Comparison of ENCODE assay signal across 8 cellular contexts in genomic region chr18:31101148-31102019, GRCh38. TPM values are rescaled to one million over a fixed set of nuclear protein-coding genes. Genes with fewer than 3 reads are reported as not detected.
DNase-seq lines count a peak whose midpoint lies in the region; ATAC-seq, FAIRE-seq and TF ChIP-seq lines count a peak whose summit lies in the region.

No MANE protein-coding gene starts in this region.

- no peak overlapping the region for H2AFZ ChIP-seq in HepG2 (ENCODE audit: low read length)

- no peaks in the 10 kb centered on the region for H3K9me3 ChIP-seq in ES-I3 (ENCODE audit: control insufficient read depth, insufficient read depth, low read length)
- no peaks in the 10 kb centered on the region for H3K9me3 ChIP-seq in HepG2 (ENCODE audit: low read length)
- H3K9me3 ChIP-seq in suprapubic skin: no peaks in the 10 kb centered on the region

- CTCF ChIA-PET in HepG2 (lab: Yijun Ruan, JAX; ENCODE audit: low intra/inter-chr PET ratio, low total read pairs): interaction anchor here (1.1 kb wide), 1 partner anchor 140 kb away, joined by 3 read pairs; no protein-coding TSS in a partner anchor

- POLR2A ChIA-PET in HepG2 (lab: Yijun Ruan, JAX): interaction anchor here (0.6 to 4.9 kb wide), 10 partner anchors 50 to 491 kb away, joined by 3 to 50 read pairs (median 4); partner anchors contain the start of gene TTR

- no peak for TF ChIP-seq EP300 in HepG2 (IDR thresholded peaks at IDR 0.05; ENCODE audit: low read depth in 2 of 2, low read length in 2 of 2)
- TF ChIP-seq EP300 in HepG2 (CRISPR knock-in tag; IDR thresholded peaks at IDR 0.05; ENCODE audit: borderline replicate concordance): peak; percentile 35; the same call in 1 of the 2 replicates
- no peak for TF ChIP-seq EP300 in suprapubic skin (IDR thresholded peaks at IDR 0.05)

- in situ Hi-C loops in HepG2 (cut with HindIII; ENCODE audit: extremely low pct_ligation_motif_present, low pct_unique_long_range_greater_than_20kb): loop anchor here (5.0 kb wide), 1 partner anchor 141 kb away; no protein-coding TSS in a partner anchor

- H3K27ac ChIP-seq in HepG2 (ENCODE audit: extremely low read length, insufficient read depth, low read length): peak overlapping the region; percentile 97
- H3K27ac ChIP-seq in suprapubic skin: peak overlapping the region; percentile 95

- H3K4me3 ChIP-seq in cardiac fibroblast (replicated peaks in 1 of 2; ENCODE audit: low read depth in 2 of 2, low read length in 2 of 2) (peak overlapping the region; percentile 36 to 55), HepG2 (replicated peaks in 1 of 3; ENCODE audit: insufficient read depth in 1 of 3, low read depth in 2 of 3, low read length in 3 of 3) (peak overlapping the region; percentile 79 to 90 (median 90)), suprapubic skin (peak overlapping the region; percentile 67)

- H3K4me1 ChIP-seq in ES-I3 (ENCODE audit: insufficient read depth, low read length) (peaks cover 10% of the 10 kb centered on the region), HepG2 (ENCODE audit: insufficient read depth, low read length) (peaks cover 31% of the 10 kb centered on the region), suprapubic skin (peaks cover 19% of the 10 kb centered on the region)

- intact Hi-C loops in HepG2 (cut with micrococcal nuclease; ENCODE audit: unreplicated experiment): loop anchor here (1.0 to 10.0 kb wide), 6 partner anchors 57 to 411 kb away; partner anchors contain the start of genes DSC3 and DSG2

- no peak for TF ChIP-seq RAD21 in HepG2 (CRISPR knock-in tag; IDR thresholded peaks at IDR 0.05)

- ATAC-seq in HepG2 (peak; percentile 89), HG02938 (IDR thresholded peaks at IDR 0.05; ENCODE audit: unreplicated experiment) (no peak)

- H3K36me3 ChIP-seq in ES-I3 (ENCODE audit: insufficient read depth, low read length) (no peaks in the 10 kb centered on the region), HepG2 (replicated peaks in 1 of 2; ENCODE audit: control insufficient read depth in 1 of 2, insufficient read depth in 2 of 2, low read length in 2 of 2) (no peaks in the 10 kb centered on the region), suprapubic skin (no peaks in the 10 kb centered on the region)

- H3K79me2 ChIP-seq in HepG2 (ENCODE audit: insufficient read depth, low read length): peaks cover 42% of the 10 kb centered on the region

- H3K27me3 ChIP-seq in HepG2 (ENCODE audit: control insufficient read depth in 1 of 2, insufficient read depth in 2 of 2, low read length in 2 of 2) (no peaks in the 10 kb centered on the region; a peak in 1 of 5 replicates), suprapubic skin (peaks cover 11% of the 10 kb centered on the region)

- peak; percentile 26 for FAIRE-seq in HepG2 (lab: Jason Lieb, UNC)

- TF ChIP-seq CTCF in cardiac fibroblast (IDR thresholded peaks at IDR 0.05; ENCODE audit: low read depth, low read length): no peak
- peak; percentile 63 for TF ChIP-seq CTCF in HepG2 (CRISPR knock-in tag; IDR thresholded peaks at IDR 0.05)
- no peak for TF ChIP-seq CTCF in suprapubic skin (IDR thresholded peaks at IDR 0.05)

- no TSS peak for BruUV-seq in HepG2 (replicated peaks; lab: Mats Ljungman, UMichigan)

- DNase-seq in NCI-H1930 (lab: John Stamatoyannopoulos, UW) (peak; percentile 47 to 66), cardiac fibroblast (ENCODE audit: low read depth in 2 of 2) (peak in 1 of 2 donors; percentile 22), HepG2 (ENCODE audit: low spot score) (peak; percentile 37), suprapubic skin (ENCODE audit: low spot score in 2 of 2) (peak; percentile 73 to 83), NCI-H446 treated with DMSO at 0.1 percent for 48 hours (lab: John Stamatoyannopoulos, UW) (no peak), NCI-H446 (lab: John Stamatoyannopoulos, UW) (no peak)

- H4K20me1 ChIP-seq in HepG2 (ENCODE audit: insufficient read depth, low read length): no peaks in the 10 kb centered on the region

- H3K4me2 ChIP-seq in HepG2 (ENCODE audit: low read depth, low read length): peak overlapping the region; percentile 76

- WGBS in HepG2 (ENCODE audit: low lambda C conversion rate): under 1% methylated on average over 35 of the region's 74 CpGs
- 3% methylated on average over 36 of the region's 74 CpGs for WGBS in suprapubic skin

- peak; percentile 67 to 72 for TF ChIP-seq POLR2A in HepG2 (IDR thresholded peaks at IDR 0.05; ENCODE audit: insufficient read depth in 1 of 2, low read depth in 2 of 2, low read length in 2 of 2)
- TF ChIP-seq POLR2A in suprapubic skin (IDR thresholded peaks at IDR 0.05): peak in 1 of 2 donors; percentile 35

- H3K9ac ChIP-seq in ES-I3 (ENCODE audit: low read depth, low read length) (peak overlapping the region; percentile 92), HepG2 (ENCODE audit: insufficient read depth, low read depth, low read length) (peak overlapping the region; percentile 90)

TF ChIP-seq in HepG2, 621 proteins besides CTCF, POLR2A, EP300 and RAD21 (continues in another document):
- no peak for TF ChIP-seq ZNF879 (CRISPR knock-in tag; IDR thresholded peaks at IDR 0.05)
- no peak for TF ChIP-seq ZNF230 (CRISPR knock-in tag; IDR thresholded peaks at IDR 0.05)
- TF ChIP-seq HNRNPK (IDR thresholded peaks at IDR 0.05; ENCODE audit: low read depth, low read length, poor library complexity, severe bottlenecking): peak; percentile 77
- TF ChIP-seq ATF5 (CRISPR knock-in tag; IDR thresholded peaks at IDR 0.05; ENCODE audit: low read depth): 0 out of 2 replicates have a peak, but pooled peaks have one; percentile 41
- TF ChIP-seq KLF12 (CRISPR knock-in tag; IDR thresholded peaks at IDR 0.05; ENCODE audit: borderline replicate concordance): no peak
- peak; percentile 44 for TF ChIP-seq ASH2L (IDR thresholded peaks at IDR 0.05; ENCODE audit: insufficient read length, low read depth, low read length)

RNA-seq across cellular contexts. Expression of gene DSC2, which starts 0.8 kb away (rescaled TPM):
- total RNA-seq in HepG2 (2016; rRNA removed; fragmentation: Illumina TruSeq; extraction: Trizol): 19.6 and 24.9 TPM in 2 replicates
- total RNA-seq in HepG2 (2016; cell fraction: cytosol; rRNA removed; fragmentation: Illumina TruSeq; extraction: Trizol; ENCODE audit: low read depth): 1.7 and 2.0 TPM in 2 replicates
- 18.2 and 26.4 TPM in 2 replicates for total RNA-seq in HepG2 (2016; cell fraction: insoluble cytoplasmic fraction; rRNA removed; fragmentation: Illumina TruSeq; extraction: Trizol)
- total RNA-seq in HepG2 (2016; cell fraction: membrane; rRNA removed; fragmentation: Illumina TruSeq; extraction: Trizol): 8.8 and 11.1 TPM in 2 replicates
- total RNA-seq in HepG2 (2016; cell fraction: nucleus; rRNA removed; fragmentation: Illumina TruSeq; extraction: Trizol): 30.9 and 35.0 TPM in 2 replicates
- polyA plus RNA-seq in HepG2 (2011; rRNA removed): 7.2 and 7.9 TPM in 2 replicates
- 3.7 and 6.8 TPM in 2 replicates for polyA plus RNA-seq in HepG2 (2011; cell fraction: cytosol; rRNA removed)
- polyA plus RNA-seq in HepG2 (2011; cell fraction: nucleus; rRNA removed): 3.3 and 3.8 TPM in 2 replicates
- polyA plus RNA-seq in HepG2 (2012): 19.0 and 19.4 TPM in 2 replicates
- polyA plus RNA-seq in HepG2 (2016; cell fraction: cytosol; fragmentation: Illumina TruSeq; extraction: Trizol; ENCODE audit: low read depth): 0.86 and 0.89 TPM in 2 replicates
- 11.6 and 13.5 TPM in 2 replicates for polyA plus RNA-seq in HepG2 (2016; cell fraction: insoluble cytoplasmic fraction; fragmentation: Illumina TruSeq; extraction: Trizol; ENCODE audit: low read depth)
- 3.0 and 3.5 TPM in 2 replicates for polyA plus RNA-seq in HepG2 (2016; cell fraction: membrane; fragmentation: Illumina TruSeq; extraction: Trizol; ENCODE audit: low read depth)
- 27.0 and 28.4 TPM in 2 replicates for polyA plus RNA-seq in HepG2 (2016; cell fraction: nucleus; fragmentation: Illumina TruSeq; extraction: Trizol; ENCODE audit: insufficient read depth, low read depth)
- under 0.01 and 15.2 TPM in 2 replicates for polyA minus RNA-seq in HepG2 (2011; rRNA and poly(A)+ RNA removed; ENCODE audit: low replicate concordance)
- 19.0 and 23.5 TPM in 2 replicates for polyA minus RNA-seq in HepG2 (2011; cell fraction: cytosol; rRNA and poly(A)+ RNA removed)
- polyA minus RNA-seq in HepG2 (2011; cell fraction: nucleus; rRNA and poly(A)+ RNA removed): 20.3 and 24.9 TPM in 2 replicates
- 10 to 100 TPM; 26.2 to 36.4 (median 32.3) TPM for total RNA-seq in suprapubic skin

RNA-seq across cellular contexts. Expression of gene DSC3, which starts 58.8 kb away (rescaled TPM):
- total RNA-seq in HepG2 (2016; rRNA removed; fragmentation: Illumina TruSeq; extraction: Trizol): 0.21 and 0.38 TPM in 2 replicates
- 0.09 TPM in 1 of 2 replicates, not detected in the other for total RNA-seq in HepG2 (2016; cell fraction: cytosol; rRNA removed; fragmentation: Illumina TruSeq; extraction: Trizol; ENCODE audit: low read depth)
- total RNA-seq in HepG2 (2016; cell fraction: insoluble cytoplasmic fraction; rRNA removed; fragmentation: Illumina TruSeq; extraction: Trizol): 0.15 and 0.28 TPM in 2 replicates
- total RNA-seq in HepG2 (2016; cell fraction: membrane; rRNA removed; fragmentation: Illumina TruSeq; extraction: Trizol): 0.07 and 0.12 TPM in 2 replicates
- total RNA-seq in HepG2 (2016; cell fraction: nucleus; rRNA removed; fragmentation: Illumina TruSeq; extraction: Trizol): 0.41 and 0.59 TPM in 2 replicates
- 0.05 and 0.07 TPM in 2 replicates for polyA plus RNA-seq in HepG2 (2011; rRNA removed)
- 0.04 and 0.06 TPM in 2 replicates for polyA plus RNA-seq in HepG2 (2011; cell fraction: cytosol; rRNA removed)
- polyA plus RNA-seq in HepG2 (2011; cell fraction: nucleus; rRNA removed): 0.02 and 0.03 TPM in 2 replicates
- 0.03 and 0.11 TPM in 2 replicates for polyA plus RNA-seq in HepG2 (2012)
- 0.03 TPM in 1 of 2 replicates, not detected in the other for polyA plus RNA-seq in HepG2 (2016; cell fraction: cytosol; fragmentation: Illumina TruSeq; extraction: Trizol; ENCODE audit: low read depth)
- polyA plus RNA-seq in HepG2 (2016; cell fraction: insoluble cytoplasmic fraction; fragmentation: Illumina TruSeq; extraction: Trizol; ENCODE audit: low read depth): 0.11 and 0.25 TPM in 2 replicates
- polyA plus RNA-seq in HepG2 (2016; cell fraction: membrane; fragmentation: Illumina TruSeq; extraction: Trizol; ENCODE audit: low read depth): 0.06 and 0.42 TPM in 2 replicates
- polyA plus RNA-seq in HepG2 (2016; cell fraction: nucleus; fragmentation: Illumina TruSeq; extraction: Trizol; ENCODE audit: insufficient read depth, low read depth): 0.23 and 0.33 TPM in 2 replicates
- polyA minus RNA-seq in HepG2 (2011; rRNA and poly(A)+ RNA removed; ENCODE audit: low replicate concordance): 0.06 TPM in 1 of 2 replicates, not detected in the other
- 0.26 TPM in 1 of 2 replicates, not detected in the other for polyA minus RNA-seq in HepG2 (2011; cell fraction: cytosol; rRNA and poly(A)+ RNA removed)
- 0.25 TPM in 1 of 2 replicates, not detected in the other for polyA minus RNA-seq in HepG2 (2011; cell fraction: nucleus; rRNA and poly(A)+ RNA removed)
- 100 to 1,000 TPM; 497 to 826 (median 664) TPM for total RNA-seq in suprapubic skin

Comparison
In these comparisons a context has a peak if more than half of its experiments do, and no peak if none do; other contexts are left out.
1. DNase-seq: peak in NCI-H1930 (2 of 2), HepG2 (single experiment) and suprapubic skin (2 of 2); none in NCI-H446 treated with DMSO at 0.1 percent for 48 hours (single experiment) and NCI-H446 (0 of 2).
2. RNA of gene DSC3, which starts 58.8 kb away (total RNA-seq): 497 to 826 TPM in suprapubic skin; 0.07 to 0.59 TPM in HepG2; every median in the first group is over 100 times any median in the second.
3. Peak in every context shown above with its lines, with median percentiles within 50 percentile points of each other: H3K4me3 ChIP-seq.